8 cellular contexts compared by ENCODE assay signal in genomic region chr10:70537398-70538194, GRCh38. TPM values are rescaled to one million over a fixed set of nuclear protein-coding genes. Genes with fewer than 3 reads are reported as not detected.
A peak's percentile ranks its signal among the peaks of the same experiment; 100 is the strongest.
DNase-seq lines count a peak whose midpoint lies in the region; ATAC-seq, FAIRE-seq and TF ChIP-seq lines count a peak whose summit lies in the region.

No MANE protein-coding gene starts in this region.

- DNase-seq in BE2C: peak; percentile 29
- peak; percentile 45 for DNase-seq in H54 (ENCODE audit: insufficient read length, low spot score)
- peak; percentile 17 for DNase-seq in activated T-cell treated with anti-CD3 and anti-CD28 coated beads for 48 hours (ENCODE audit: low read depth)
- DNase-seq in kidney epithelial cell (ENCODE audit: low read depth): no peak
- no peak for DNase-seq in NCI-H1105 treated with DMSO at 0.1 percent for 48 hours (lab: John Stamatoyannopoulos, UW)
- DNase-seq in CD8-positive, alpha-beta memory T cell: no peak

- H3K4me3 Mint-ChIP-seq in CD8-positive, alpha-beta memory T cell: no peak overlapping the region

- no peak for FAIRE-seq in H54 (lab: Jason Lieb, UNC)

- H3K4me1 Mint-ChIP-seq in CD8-positive, alpha-beta memory T cell: no peaks in the 10 kb centered on the region

- TF ChIP-seq CTCF in BE2C (IDR thresholded peaks at IDR 0.05; ENCODE audit: low read depth, low read length) (peak; percentile 58), kidney epithelial cell (IDR thresholded peaks at IDR 0.05; ENCODE audit: insufficient read depth, low read length, poor library complexity, severe bottlenecking) (peak; percentile 59)

- no peaks in the 10 kb centered on the region for H3K9me3 Mint-ChIP-seq in CD8-positive, alpha-beta memory T cell

- ATAC-seq in HG03196 (IDR thresholded peaks at IDR 0.05; ENCODE audit: unreplicated experiment): no peak
- ATAC-seq in HG03045 (IDR thresholded peaks at IDR 0.05; ENCODE audit: unreplicated experiment): no peak

- H3K36me3 ChIP-seq in BE2C (no peaks in the 10 kb centered on the region), kidney epithelial cell (ENCODE audit: control insufficient read depth, insufficient read depth, low read length) (no peaks in the 10 kb centered on the region)
- no peaks in the 10 kb centered on the region for H3K36me3 ChIP-seq in CD8-positive, alpha-beta memory T cell (ENCODE audit: insufficient read depth, low read length)

- H3K4me1 ChIP-seq in BE2C: no peaks in the 10 kb centered on the region
- no peaks in the 10 kb centered on the region for H3K4me1 ChIP-seq in CD8-positive, alpha-beta memory T cell (ENCODE audit: insufficient read depth, low read length)

- POLR2A ChIA-PET in CD8-positive, alpha-beta memory T cell (lab: Charles Lee): interaction anchor here (0.7 kb wide), 1 partner anchor 8 kb away, joined by 3 read pairs; no protein-coding TSS in a partner anchor

- H3K27ac ChIP-seq in CD8-positive, alpha-beta memory T cell (ENCODE audit: low read depth, low read length): no peak overlapping the region

- H3K27me3 ChIP-seq in BE2C (no peaks in the 10 kb centered on the region), kidney epithelial cell (ENCODE audit: control insufficient read depth, insufficient read depth, low read length) (no peaks in the 10 kb centered on the region)
- H3K27me3 ChIP-seq in CD8-positive, alpha-beta memory T cell (ENCODE audit: insufficient read depth, low read length, poor library complexity, severe bottlenecking): no peaks in the 10 kb centered on the region

- no peaks in the 10 kb centered on the region for H3K9me3 ChIP-seq in BE2C
- no peaks in the 10 kb centered on the region for H3K9me3 ChIP-seq in CD8-positive, alpha-beta memory T cell (ENCODE audit: low read length)

- no peak for TF ChIP-seq POLR2A in H54 (IDR thresholded peaks at IDR 0.05; ENCODE audit: low read depth, low read length)

- H3K27ac Mint-ChIP-seq in CD8-positive, alpha-beta memory T cell: no peak overlapping the region

- CTCF ChIA-PET in CD8-positive, alpha-beta memory T cell (lab: Charles Lee): interaction anchor here (1.0 to 1.8 kb wide), 3 partner anchors 9 to 76 kb away, joined by 3 to 5 read pairs (median 3); no protein-coding TSS in a partner anchor

- H3K4me3 ChIP-seq in BE2C (ENCODE audit: low read depth, low read length) (no peak overlapping the region), kidney epithelial cell (ENCODE audit: low read depth, low read length) (no peak overlapping the region)
- H3K4me3 ChIP-seq in CD8-positive, alpha-beta memory T cell (ENCODE audit: low read length): no peak overlapping the region

- peaks cover 0 to 3% of the 10 kb centered on the region in 2 donors for H3K27me3 Mint-ChIP-seq in CD8-positive, alpha-beta memory T cell

- no peaks in the 10 kb centered on the region for H3K36me3 Mint-ChIP-seq in CD8-positive, alpha-beta memory T cell

RNA-seq across cellular contexts. Expression of gene PALD1, which starts 59.0 kb away (rescaled TPM):
- 10.1 TPM for polyA plus RNA-seq in BE2C (2012; ENCODE audit: insufficient read depth, insufficient read length, low read depth)
- total RNA-seq in kidney epithelial cell: 3.4 and 3.9 TPM in 2 replicates
- total RNA-seq in CD8-positive, alpha-beta memory T cell: under 1 TPM; 0.20 to 0.29 TPM
- polyA plus RNA-seq in CD8-positive, alpha-beta memory T cell: not detected

Comparison
In these comparisons a context has a peak if more than half of its experiments do, and no peak if none do; other contexts are left out.
1. DNase-seq: peak in BE2C (single experiment), H54 (single experiment) and activated T-cell treated with anti-CD3 and anti-CD28 coated beads for 48 hours (single experiment); none in kidney epithelial cell (single experiment), NCI-H1105 treated with DMSO at 0.1 percent for 48 hours (single experiment) and CD8-positive, alpha-beta memory T cell (0 of 5).